1 cellular context compared by ENCODE assay signal in genomic region chr11:103566116-103566515, GRCh38.
TF ChIP-seq lines count a peak whose summit lies in the region.

No MANE protein-coding gene starts in this region.

TF ChIP-seq in IMR-90, 13 proteins besides CTCF, POLR2A, EP300 and RAD21 (continued from another document):
- TF ChIP-seq, protein P1, sequence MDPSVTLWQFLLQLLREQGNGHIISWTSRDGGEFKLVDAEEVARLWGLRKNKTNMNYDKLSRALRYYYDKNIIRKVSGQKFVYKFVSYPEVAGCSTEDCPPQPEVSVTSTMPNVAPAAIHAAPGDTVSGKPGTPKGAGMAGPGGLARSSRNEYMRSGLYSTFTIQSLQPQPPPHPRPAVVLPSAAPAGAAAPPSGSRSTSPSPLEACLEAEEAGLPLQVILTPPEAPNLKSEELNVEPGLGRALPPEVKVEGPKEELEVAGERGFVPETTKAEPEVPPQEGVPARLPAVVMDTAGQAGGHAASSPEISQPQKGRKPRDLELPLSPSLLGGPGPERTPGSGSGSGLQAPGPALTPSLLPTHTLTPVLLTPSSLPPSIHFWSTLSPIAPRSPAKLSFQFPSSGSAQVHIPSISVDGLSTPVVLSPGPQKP (IDR thresholded peaks at IDR 0.05; ENCODE audit: borderline replicate concordance, low read depth, low read length), result no peak
- no peak for TF ChIP-seq FOS (IDR thresholded peaks at IDR 0.05; ENCODE audit: low read depth, low read length)
- TF ChIP-seq NFE2L2 (IDR thresholded peaks at IDR 0.05; ENCODE audit: low read depth, low read length), result no peak
- no peak for TF ChIP-seq CEBPB (IDR thresholded peaks at IDR 0.05; ENCODE audit: low read depth, low read length)
- TF ChIP-seq, protein P2, sequence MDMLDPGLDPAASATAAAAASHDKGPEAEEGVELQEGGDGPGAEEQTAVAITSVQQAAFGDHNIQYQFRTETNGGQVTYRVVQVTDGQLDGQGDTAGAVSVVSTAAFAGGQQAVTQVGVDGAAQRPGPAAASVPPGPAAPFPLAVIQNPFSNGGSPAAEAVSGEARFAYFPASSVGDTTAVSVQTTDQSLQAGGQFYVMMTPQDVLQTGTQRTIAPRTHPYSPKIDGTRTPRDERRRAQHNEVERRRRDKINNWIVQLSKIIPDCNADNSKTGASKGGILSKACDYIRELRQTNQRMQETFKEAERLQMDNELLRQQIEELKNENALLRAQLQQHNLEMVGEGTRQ (IDR thresholded peaks at IDR 0.05; ENCODE audit: low read depth, low read length), result no peak
- TF ChIP-seq MXI1 (IDR thresholded peaks at IDR 0.05; ENCODE audit: borderline replicate concordance, low read depth, low read length), result no peak
- TF ChIP-seq MAFK (IDR thresholded peaks at IDR 0.05; ENCODE audit: low read depth, low read length), result no peak
- TF ChIP-seq CHD1 (IDR thresholded peaks at IDR 0.05; ENCODE audit: low read depth, low read length), result no peak
- TF ChIP-seq MAZ (IDR thresholded peaks at IDR 0.05; ENCODE audit: borderline replicate concordance, low read depth, low read length), result no peak
- TF ChIP-seq RFX5 (IDR thresholded peaks at IDR 0.05; ENCODE audit: low read depth, low read length), result no peak
- TF ChIP-seq RCOR1 (IDR thresholded peaks at IDR 0.05; ENCODE audit: insufficient replicate concordance, low read length), result no peak
- TF ChIP-seq BHLHE40 (IDR thresholded peaks at IDR 0.05; ENCODE audit: low read depth, low read length), result no peak
